34 cellular contexts compared by ENCODE assay signal in the genomic region with DNA sequence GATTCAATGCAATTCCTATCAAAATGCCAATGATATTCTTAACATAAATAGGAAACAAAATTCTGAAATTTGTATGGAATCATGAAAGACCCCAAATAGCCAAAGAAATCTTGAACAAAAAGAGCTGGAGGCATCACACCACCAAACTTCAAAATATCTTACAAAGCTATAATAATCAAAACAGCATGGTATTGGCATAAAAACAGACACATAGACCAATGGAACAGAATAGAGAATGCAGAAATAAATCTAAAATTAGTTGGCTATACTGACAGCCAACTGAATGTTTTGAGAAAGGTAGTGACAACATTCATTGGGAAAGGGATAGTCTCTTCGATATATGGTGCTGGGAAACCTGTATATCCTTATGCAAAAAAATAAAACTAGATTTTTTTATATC.
DNase-seq lines count a peak whose midpoint lies in the region; ATAC-seq, FAIRE-seq and TF ChIP-seq lines count a peak whose summit lies in the region.
"Had no signal": no experiment of that assay in that cellular context is flagged by ENCODE, and none has a peak within 500 bp of the region (broad histone marks: within the 10 kb centered on the region; RNA-seq: fewer than 3 reads in every experiment).

No MANE protein-coding gene starts in this region.

- H3K4me2 ChIP-seq in HCT116 (ENCODE audit: low read length) (no peak overlapping the region), K562 (ENCODE audit: insufficient read depth, low read length) (no peak overlapping the region)
- H3K4me2 ChIP-seq: A549; BLaER1; BLaER1 treated with 17β-estradiol and CSF1 and Interleukin-3, amounts not matched to agents 10 nM and 100 nM had no signal

- BruUV-seq in HCT116 (replicated peaks; lab: Mats Ljungman, UMichigan), result no TSS peak
- no TSS peak for BruUV-seq in K562 (replicated peaks; lab: Mats Ljungman, UMichigan)

- DNase-seq in HCT116 (ENCODE audit: low read depth, low spot score) (no peak), OCI-M1 (lab: John Stamatoyannopoulos, UW) (peak; percentile 14), K562 (ENCODE audit: extremely low read depth in 1 of 4, low spot score in 3 of 4) (no peak)
- DNase-seq in activated CD4-positive, alpha-beta T cell treated with anti-CD3 and anti-CD28 coated beads, Interleukin-2, amount 50 U/mL, for 1 hour, result no peak
- no peak for DNase-seq in activated naive CD4-positive, alpha-beta T cell treated with Interleukin-2 at 50 U/mL for 16 hours
- DNase-seq in stimulated activated naive CD4-positive, alpha-beta T cell (lab: John Stamatoyannopoulos, UW), result no peak
- DNase-seq: 8988T; ACHN; AML-193; BE2C; C1 segment of cervical spinal cord; Caco-2; Calu3; CD4-positive, alpha-beta memory T cell; CD4-positive, alpha-beta T cell; CD4-positive, CD25-positive, alpha-beta regulatory T cell; CD8-positive, alpha-beta memory T cell; CD8-positive, alpha-beta T cell; COR-L47; DMS 273 treated with DMSO at 0.1 percent for 48 hours; DMS153; DMS53; DMS79; DMS79 treated with DMSO at 0.1 percent for 48 hours; DND-41; EL had no signal

- CTCF ChIA-PET in HCT116 (lab: Charles Lee) (no interaction called here), HEK293 (lab: Yijun Ruan, JAX) (interaction anchor here (0.6 kb wide), 1 partner anchor 392 kb away, joined by 3 read pairs; no protein-coding TSS in a partner anchor), K562 (lab: Yijun Ruan, JAX; ENCODE audit: low intra/inter-chr PET ratio) (no interaction called here)

- H3K27ac ChIP-seq in HCT116 (ENCODE audit: low read depth, low read length), result no peak overlapping the region
- no peak overlapping the region for H3K27ac ChIP-seq in HEK293 (ENCODE audit: extremely low read depth, low read depth, low read length)
- H3K27ac ChIP-seq in K562 (ENCODE audit: extremely low read depth, low read depth, low read length), result no peak overlapping the region
- H3K27ac ChIP-seq: 22Rv1; A549; BLaER1; BLaER1 treated with 17β-estradiol and CSF1 and Interleukin-3, amounts not matched to agents 10 nM and 100 nM; C4-2B had no signal

- no peaks in the 10 kb centered on the region for H3K9me1 ChIP-seq in K562 (ENCODE audit: control insufficient read depth, insufficient read depth, low read length)

- TF ChIP-seq RAD21 in HCT116 (IDR thresholded peaks at IDR 0.05; ENCODE audit: low read depth) (no peak), K562 (CRISPR knock-in tag; conservative IDR thresholded peaks at IDR 0.05 in 1 of 2, IDR thresholded peaks at IDR 0.05 in 1 of 2) (no peak)

- H4K20me1 ChIP-seq in HCT116 (ENCODE audit: insufficient read depth), result no peaks in the 10 kb centered on the region
- H4K20me1 ChIP-seq in K562 (replicated peaks; ENCODE audit: control insufficient read depth, insufficient read depth, low read length), result no peaks in the 10 kb centered on the region
- H4K20me1 ChIP-seq: BLaER1; BLaER1 treated with 17β-estradiol and CSF1 and Interleukin-3, amounts not matched to agents 10 nM and 100 nM had no signal

- H3K9ac ChIP-seq in HCT116 (ENCODE audit: low read length) (no peak overlapping the region), K562 (ENCODE audit: insufficient read depth in 1 of 2, low read depth in 2 of 2, low read length in 2 of 2) (no peak overlapping the region)
- H3K9ac ChIP-seq: BLaER1; BLaER1 treated with 17β-estradiol and CSF1 and Interleukin-3, amounts not matched to agents 10 nM and 100 nM had no signal

- in situ Hi-C loops in K562 (cut with MboI), result no loop called here

- POLR2A ChIA-PET in HCT116 (lab: Charles Lee), result no interaction called here
- POLR2A ChIA-PET in HEK293 (lab: Yijun Ruan, JAX), result no interaction called here
- POLR2A ChIA-PET in K562 (lab: Yijun Ruan, JAX), result no interaction called here

- TF ChIP-seq CTCF in HCT116 (IDR thresholded peaks at IDR 0.05 in 2 of 3, conservative IDR thresholded peaks at IDR 0.05 in 1 of 3; ENCODE audit: borderline replicate concordance in 1 of 3, insufficient read depth in 1 of 3, low read depth in 2 of 3, low read length in 2 of 3) (no peak), HEK293 (tag by site-specific recombination; IDR thresholded peaks at IDR 0.05) (no peak), K562 (IDR thresholded peaks at IDR 0.05 in 2 of 3, conservative IDR thresholded peaks at IDR 0.05 in 1 of 3; ENCODE audit: insufficient read depth in 2 of 3, low read depth in 1 of 3, low read length in 3 of 3) (no peak)

- TF ChIP-seq EP300 in K562 (IDR thresholded peaks at IDR 0.05; ENCODE audit: low read length), result no peak

- no peak for FAIRE-seq in K562 (lab: Jason Lieb, UNC)
- FAIRE-seq: A549, D721Med had no signal

- TF ChIP-seq POLR2A in HCT116 (IDR thresholded peaks at IDR 0.05; ENCODE audit: borderline replicate concordance, extremely low read depth, insufficient read depth, insufficient read length), result no peak
- no peak for TF ChIP-seq POLR2A in K562 (conservative IDR thresholded peaks at IDR 0.05)

- intact Hi-C loops in HCT116 (cut with micrococcal nuclease), result no loop called here
- intact Hi-C loops in K562 (cut with micrococcal nuclease), result no loop called here

- H2AFZ ChIP-seq in HCT116 (ENCODE audit: low read depth, low read length, poor library complexity, severe bottlenecking) (no peak overlapping the region), K562 (ENCODE audit: low read depth, low read length) (no peak overlapping the region)

- no peaks in the 10 kb centered on the region for H3K9me2 ChIP-seq in HCT116 (ENCODE audit: insufficient read depth)

- no peaks in the 10 kb centered on the region for H3K79me2 ChIP-seq in HCT116 (ENCODE audit: insufficient read depth, low read length)
- H3K79me2 ChIP-seq in K562 (ENCODE audit: control insufficient read depth, insufficient read depth, low read length), result no peaks in the 10 kb centered on the region

- 0% methylated on average over 1 of the region's 1 CpG for WGBS in K562 (ENCODE audit: insufficient coverage, low coverage, missing lambda C conversion rate)

- H3K9me3 ChIP-seq in HCT116 (ENCODE audit: control insufficient read depth in 1 of 2, insufficient read depth in 1 of 2, low read depth in 1 of 2, low read length in 2 of 2) (no peaks in the 10 kb centered on the region), HEK293 (ENCODE audit: control insufficient read depth, insufficient read depth, low read depth, low read length) (no peaks in the 10 kb centered on the region), K562 (replicated peaks; ENCODE audit: control insufficient read depth, insufficient read depth, low read depth, low read length) (no peaks in the 10 kb centered on the region)
- H3K9me3 ChIP-seq: BE2C had no signal

- H3K4me1 ChIP-seq in HCT116 (ENCODE audit: control insufficient read depth in 1 of 2, insufficient read depth in 2 of 2, low read length in 2 of 2) (no peaks in the 10 kb centered on the region), HEK293 (ENCODE audit: control insufficient read depth, insufficient read depth, low read length) (no peaks in the 10 kb centered on the region), K562 (replicated peaks in 1 of 2; ENCODE audit: control insufficient read depth in 2 of 2, insufficient read depth in 2 of 2, low read length in 2 of 2) (no peaks in the 10 kb centered on the region)
- H3K4me1 ChIP-seq: A549; BE2C; BLaER1; BLaER1 treated with 17β-estradiol and CSF1 and Interleukin-3, amounts not matched to agents 10 nM and 100 nM; Caco-2 had no signal

- RAD21 ChIA-PET in HCT116 (lab: Charles Lee; ENCODE audit: low non-redundant PET in 1 of 2, low total read pairs in 2 of 2, uncharacterized antibody in 2 of 2, unreplicated experiment in 2 of 2), result no interaction called here

- H3K36me3 ChIP-seq in HCT116 (ENCODE audit: control insufficient read depth in 1 of 2, insufficient read depth in 2 of 2, low read length in 2 of 2), result no peaks in the 10 kb centered on the region
- H3K36me3 ChIP-seq in HEK293 (ENCODE audit: control insufficient read depth in 2 of 2, insufficient read depth in 1 of 2, low read length in 2 of 2), result no peaks in the 10 kb centered on the region
- H3K36me3 ChIP-seq in K562 (ENCODE audit: control insufficient read depth, insufficient read depth, low read length), result no peaks in the 10 kb centered on the region
- H3K36me3 ChIP-seq: BE2C; BLaER1; BLaER1 treated with 17β-estradiol and CSF1 and Interleukin-3, amounts not matched to agents 10 nM and 100 nM had no signal

- ATAC-seq in HCT116 (no peak), K562 (no peak), HG02678 (IDR thresholded peaks at IDR 0.05; ENCODE audit: unreplicated experiment) (no peak)
- ATAC-seq: A549; CD8-positive, alpha-beta T cell had no signal

- H3K27me3 ChIP-seq in HCT116 (ENCODE audit: insufficient read depth, low read length) (no peaks in the 10 kb centered on the region), K562 (ENCODE audit: control insufficient read depth in 2 of 2, insufficient read depth in 2 of 2, low read length in 2 of 2) (no peaks in the 10 kb centered on the region)
- H3K27me3 ChIP-seq: BLaER1; BLaER1 treated with 17β-estradiol and CSF1 and Interleukin-3, amounts not matched to agents 10 nM and 100 nM had no signal

- H3K4me3 ChIP-seq in HCT116 (replicated peaks in 1 of 2; ENCODE audit: low read depth in 1 of 2, low read length in 2 of 2) (no peak overlapping the region), HEK293 (ENCODE audit: low read depth, low read length) (no peak overlapping the region), K562 (no peak overlapping the region)
- H3K4me3 ChIP-seq: A549; BLaER1; BLaER1 treated with 17β-estradiol and CSF1 and Interleukin-3, amounts not matched to agents 10 nM and 100 nM had no signal

TF ChIP-seq in HCT116, 20 proteins besides CTCF, POLR2A, EP300 and RAD21:
- TF ChIP-seq CBX3 (IDR thresholded peaks at IDR 0.05; ENCODE audit: low read depth) (0 out of 2 replicates have a peak, but pooled peaks have one; percentile 40), EZH2 (IDR thresholded peaks at IDR 0.05) (no peak)

TF ChIP-seq in HEK293, 187 proteins besides CTCF, POLR2A, EP300 and RAD21 (continues in another document):
- TF ChIP-seq ZNF660 (tag by site-specific recombination; IDR thresholded peaks at IDR 0.05), result no peak

TF ChIP-seq in K562, 482 proteins besides CTCF, POLR2A, EP300 and RAD21 (continues in another document):
- TF ChIP-seq PTBP1 (IDR thresholded peaks at IDR 0.05; ENCODE audit: low read depth, low read length), result no peak
- no peak for TF ChIP-seq FOXA3 (CRISPR knock-in tag; conservative IDR thresholded peaks at IDR 0.05 in 1 of 2, IDR thresholded peaks at IDR 0.05 in 1 of 2)
- no peak for TF ChIP-seq TFAP4 (CRISPR knock-in tag; IDR thresholded peaks at IDR 0.05; ENCODE audit: borderline replicate concordance)
- TF ChIP-seq ZNF217 (CRISPR knock-in tag; IDR thresholded peaks at IDR 0.05), result no peak
